ENCODE assay signal across 35 cellular contexts in the genomic region with DNA sequence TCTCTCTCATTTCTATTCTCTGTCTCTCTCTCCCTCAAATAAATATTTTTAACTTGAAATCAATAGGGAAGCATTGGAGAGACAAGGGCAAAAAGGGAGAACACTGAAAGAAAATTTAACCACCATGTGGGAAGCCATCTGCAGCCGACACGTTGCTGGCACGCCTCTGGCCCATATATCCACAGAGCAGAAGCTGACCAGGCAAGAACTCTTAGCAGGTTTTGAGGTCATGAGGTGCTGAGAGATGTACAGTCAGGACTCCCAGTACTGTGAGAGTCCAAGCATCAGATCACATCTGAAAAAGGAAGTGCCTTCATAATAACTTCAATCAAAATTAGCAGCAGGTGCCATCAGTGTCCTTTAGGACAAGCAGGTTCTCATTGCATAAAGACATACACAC.
"Had no signal": no experiment of that assay in that cellular context is flagged by ENCODE, and none has a peak within 500 bp of the region (broad histone marks: within the 10 kb centered on the region; RNA-seq: fewer than 3 reads in every experiment).

No MANE protein-coding gene starts in this region.

- H3K27ac Mint-ChIP-seq: activated naive CD4-positive, alpha-beta T cell treated with anti-CD3 and anti-CD28 coated beads for 36 hours; activated naive CD4-positive, alpha-beta T cell treated with anti-CD3 and anti-CD28 coated beads, Interleukin-2, amount 10 ng/mL, durations not matched to agents 7 days and 5 days; activated naive CD4-positive, alpha-beta T cell treated with anti-CD3 and anti-CD28 coated beads, Interleukin-2, amount 50 U/mL, for 24 hours; activated naive CD4-positive, alpha-beta T cell treated with anti-CD3 and anti-CD28 coated beads, Interleukin-2, amount 50 U/mL, for 72 hours; activated naive CD8-positive, alpha-beta T cell; activated naive CD8-positive, alpha-beta T cell treated with anti-CD3 and anti-CD28 coated beads for 36 hours; activated naive CD8-positive, alpha-beta T cell treated with anti-CD3 and anti-CD28 coated beads, Interleukin-2, amount 10 ng/mL, durations not matched to agents 7 days and 5 days; activated naive CD8-positive, alpha-beta T cell treated with anti-CD3 and anti-CD28 coated beads, Interleukin-2, amount 50 U/mL, for 24 hours; activated T-cell treated with anti-CD3 and anti-CD28 coated beads, Interleukin-2, amount 50 U/mL, for 24 hours; activated T-cell treated with anti-CD3 and anti-CD28 coated beads, Interleukin-2, amount 50 U/mL, for 72 hours; activated T-helper 1 cell treated with anti-CD3 and anti-CD28 coated beads, Interleukin-12 subunit alpha, Interleukin-12 subunit beta, Interleukin-2, Interleukin-4 antibody, amounts not matched to agents 30 ng/mL and 10 ng/mL and 1 ng/mL, durations not matched to agents 14 hours and 24 hours and 36 hours; activated T-helper 17 cell treated with anti-CD3 and anti-CD28 coated beads, Interleukin-2, amount 50 U/mL, for 72 hours; activated T-helper 2 cell treated with anti-CD3 and anti-CD28 coated beads, Interferon-gamma antibody, Interleukin-2, Interleukin-4, amounts not matched to agents 10 μg/mL and 5 μg/mL and 100 μg/mL, durations not matched to agents 14 hours and 24 hours and 36 hours; brain had no signal

- H3K36me3 Mint-ChIP-seq: activated naive CD4-positive, alpha-beta T cell treated with anti-CD3 and anti-CD28 coated beads, Interleukin-2, amount 10 ng/mL, durations not matched to agents 7 days and 5 days; activated naive CD4-positive, alpha-beta T cell treated with anti-CD3 and anti-CD28 coated beads, Interleukin-2, amount 50 U/mL, for 24 hours; activated naive CD4-positive, alpha-beta T cell treated with anti-CD3 and anti-CD28 coated beads, Interleukin-2, amount 50 U/mL, for 72 hours; activated naive CD8-positive, alpha-beta T cell; activated naive CD8-positive, alpha-beta T cell treated with anti-CD3 and anti-CD28 coated beads for 36 hours; activated naive CD8-positive, alpha-beta T cell treated with anti-CD3 and anti-CD28 coated beads, Interleukin-2, amount 10 ng/mL, durations not matched to agents 7 days and 5 days; brain had no signal

- ATAC-seq: activated naive CD4-positive, alpha-beta T cell treated with anti-CD3 and anti-CD28 coated beads, Interleukin-2, amount 50 U/mL, for 72 hours; activated naive CD8-positive, alpha-beta T cell treated with anti-CD3 and anti-CD28 coated beads, Interleukin-2, amount 50 U/mL, for 24 hours; activated T-cell treated with anti-CD3 and anti-CD28 coated beads, Interleukin-2, amount 50 U/mL, for 4 hours; activated T-cell treated with anti-CD3 and anti-CD28 coated beads, Interleukin-2, amount 50 U/mL, for 72 hours; activated T-helper 17 cell treated with anti-CD3 and anti-CD28 coated beads, Interleukin-2, amount 50 U/mL, for 72 hours; body of pancreas had no signal

- H3K27me3 Mint-ChIP-seq: activated T-helper 17 cell treated with anti-CD3 and anti-CD28 coated beads, Interleukin-2, amount 50 U/mL, for 72 hours; brain had no signal

- H3K9me3 Mint-ChIP-seq: activated naive CD4-positive, alpha-beta T cell treated with anti-CD3 and anti-CD28 coated beads for 36 hours; activated naive CD4-positive, alpha-beta T cell treated with anti-CD3 and anti-CD28 coated beads, Interleukin-2, amount 10 ng/mL, durations not matched to agents 7 days and 5 days; activated naive CD4-positive, alpha-beta T cell treated with anti-CD3 and anti-CD28 coated beads, Interleukin-2, amount 50 U/mL, for 24 hours; activated naive CD4-positive, alpha-beta T cell treated with anti-CD3 and anti-CD28 coated beads, Interleukin-2, amount 50 U/mL, for 72 hours; activated naive CD8-positive, alpha-beta T cell treated with anti-CD3 and anti-CD28 coated beads for 36 hours; activated naive CD8-positive, alpha-beta T cell treated with anti-CD3 and anti-CD28 coated beads, Interleukin-2, amount 50 U/mL, for 24 hours; activated T-cell treated with anti-CD3 and anti-CD28 coated beads, Interleukin-2, amount 50 U/mL, for 24 hours; activated T-cell treated with anti-CD3 and anti-CD28 coated beads, Interleukin-2, amount 50 U/mL, for 4 hours; activated T-helper 1 cell treated with anti-CD3 and anti-CD28 coated beads, Interleukin-12 subunit alpha, Interleukin-12 subunit beta, Interleukin-2, Interleukin-4 antibody, amounts not matched to agents 30 ng/mL and 10 ng/mL and 1 ng/mL, durations not matched to agents 14 hours and 24 hours and 36 hours; activated T-helper 17 cell treated with anti-CD3 and anti-CD28 coated beads, Interleukin-2, amount 50 U/mL, for 72 hours; activated T-helper 2 cell treated with anti-CD3 and anti-CD28 coated beads, Interferon-gamma antibody, Interleukin-2, Interleukin-4, amounts not matched to agents 10 μg/mL and 5 μg/mL and 100 μg/mL, durations not matched to agents 14 hours and 24 hours and 36 hours; central memory CD8-positive, alpha-beta T cell had no signal

- DNase-seq: activated effector memory CD4-positive, alpha-beta T cell treated with anti-CD3 and anti-CD28 coated beads, Interleukin-2, amount 50 U/mL, for 16 hours; activated effector memory CD4-positive, alpha-beta T cell treated with Interleukin-2 at 50 U/mL for 16 hours; activated gamma-delta T cell; activated gamma-delta T cell treated with Interleukin-2 at 50 U/mL for 16 hours; activated naive CD4-positive, alpha-beta T cell; activated naive CD4-positive, alpha-beta T cell treated with anti-CD3 and anti-CD28 coated beads for 36 hours; activated naive CD4-positive, alpha-beta T cell treated with anti-CD3 and anti-CD28 coated beads, Interleukin-2, amount 10 ng/mL, durations not matched to agents 7 days and 5 days; activated naive CD4-positive, alpha-beta T cell treated with anti-CD3 and anti-CD28 coated beads, Interleukin-2, amount 50 U/mL, for 16 hours; activated naive CD4-positive, alpha-beta T cell treated with Interleukin-2 at 50 U/mL for 16 hours; activated naive CD8-positive, alpha-beta T cell treated with anti-CD3 and anti-CD28 coated beads for 36 hours; activated naive CD8-positive, alpha-beta T cell treated with anti-CD3 and anti-CD28 coated beads, Interleukin-2, amount 10 ng/mL, durations not matched to agents 7 days and 5 days; activated naive CD8-positive, alpha-beta T cell treated with anti-CD3 and anti-CD28 coated beads, Interleukin-2, amount 50 U/mL, for 24 hours; activated T-cell treated with anti-CD3 and anti-CD28 coated beads for 4 hours; activated T-cell treated with anti-CD3 and anti-CD28 coated beads, Interleukin-2, amount 50 U/mL, for 1 hour; activated T-cell treated with anti-CD3 and anti-CD28 coated beads, Interleukin-2, amount 50 U/mL, for 24 hours; activated T-cell treated with anti-CD3 and anti-CD28 coated beads, Interleukin-2, amount 50 U/mL, for 4 hours; activated T-cell treated with anti-CD3 and anti-CD28 coated beads, Interleukin-2, amount 50 U/mL, for 48 hours; activated T-cell treated with anti-CD3 and anti-CD28 coated beads, Interleukin-2, amount 50 U/mL, for 72 hours; adrenal gland; amniotic stem cell; amygdala; anterior cingulate cortex; aorta; body of pancreas; brain microvascular endothelial cell; central memory CD4-positive, alpha-beta T cell; cerebellar nuclear complex had no signal

- H3K4me3 Mint-ChIP-seq: activated naive CD4-positive, alpha-beta T cell treated with anti-CD3 and anti-CD28 coated beads for 36 hours; activated naive CD4-positive, alpha-beta T cell treated with anti-CD3 and anti-CD28 coated beads, Interleukin-2, amount 10 ng/mL, durations not matched to agents 7 days and 5 days; activated naive CD4-positive, alpha-beta T cell treated with anti-CD3 and anti-CD28 coated beads, Interleukin-2, amount 50 U/mL, for 24 hours; activated naive CD8-positive, alpha-beta T cell; activated naive CD8-positive, alpha-beta T cell treated with anti-CD3 and anti-CD28 coated beads for 36 hours; activated naive CD8-positive, alpha-beta T cell treated with anti-CD3 and anti-CD28 coated beads, Interleukin-2, amount 10 ng/mL, durations not matched to agents 7 days and 5 days; activated naive CD8-positive, alpha-beta T cell treated with anti-CD3 and anti-CD28 coated beads, Interleukin-2, amount 50 U/mL, for 24 hours; activated T-cell treated with anti-CD3 and anti-CD28 coated beads, Interleukin-2, amount 50 U/mL, for 24 hours; activated T-cell treated with anti-CD3 and anti-CD28 coated beads, Interleukin-2, amount 50 U/mL, for 4 hours; activated T-cell treated with anti-CD3 and anti-CD28 coated beads, Interleukin-2, amount 50 U/mL, for 72 hours; activated T-helper 1 cell treated with anti-CD3 and anti-CD28 coated beads, Interleukin-12 subunit alpha, Interleukin-12 subunit beta, Interleukin-2, Interleukin-4 antibody, amounts not matched to agents 30 ng/mL and 10 ng/mL and 1 ng/mL, durations not matched to agents 14 hours and 24 hours and 36 hours; activated T-helper 17 cell treated with anti-CD3 and anti-CD28 coated beads, Interleukin-2, amount 50 U/mL, for 72 hours; brain; central memory CD8-positive, alpha-beta T cell had no signal

- H3K4me1 Mint-ChIP-seq: activated naive CD4-positive, alpha-beta T cell treated with anti-CD3 and anti-CD28 coated beads, Interleukin-2, amount 10 ng/mL, durations not matched to agents 7 days and 5 days; activated naive CD4-positive, alpha-beta T cell treated with anti-CD3 and anti-CD28 coated beads, Interleukin-2, amount 50 U/mL, for 24 hours; activated naive CD8-positive, alpha-beta T cell treated with anti-CD3 and anti-CD28 coated beads for 36 hours; activated naive CD8-positive, alpha-beta T cell treated with anti-CD3 and anti-CD28 coated beads, Interleukin-2, amount 10 ng/mL, durations not matched to agents 7 days and 5 days; activated naive CD8-positive, alpha-beta T cell treated with anti-CD3 and anti-CD28 coated beads, Interleukin-2, amount 50 U/mL, for 24 hours; activated T-helper 17 cell treated with anti-CD3 and anti-CD28 coated beads, Interleukin-2, amount 50 U/mL, for 72 hours; brain; central memory CD8-positive, alpha-beta T cell had no signal
